ENCODE assay signal across 13 cellular contexts in the genomic region with DNA sequence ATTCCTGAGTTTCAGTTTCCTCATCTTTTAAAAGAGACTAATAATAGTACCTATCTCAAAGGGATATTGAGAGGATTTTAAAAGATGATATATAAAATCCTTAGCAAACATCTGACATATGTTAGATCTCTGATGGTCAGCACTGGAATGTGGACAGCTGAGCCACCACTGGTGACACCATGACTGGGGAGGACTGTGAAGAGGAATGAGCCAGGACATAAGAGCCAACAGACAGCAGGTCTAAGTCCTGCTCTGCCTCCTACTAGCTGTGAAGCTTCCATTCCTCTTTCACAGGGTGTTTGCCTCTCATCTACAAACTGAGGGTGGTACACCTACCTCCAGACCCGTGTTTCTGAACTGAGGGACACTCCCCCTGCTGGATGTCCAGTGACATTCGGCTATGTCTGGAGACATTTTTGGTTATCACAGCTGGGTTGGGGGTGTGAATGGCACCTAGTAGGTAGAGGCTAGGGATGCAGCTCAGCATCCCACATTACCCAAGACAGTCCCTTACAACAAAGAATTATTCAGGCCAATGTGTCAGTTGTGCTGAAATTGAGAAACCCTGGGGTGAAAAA.
DNase-seq lines count a peak whose midpoint lies in the region; ATAC-seq and TF ChIP-seq lines count a peak whose summit lies in the region.
"Had no signal": no experiment of that assay in that cellular context is flagged by ENCODE, and none has a peak within 500 bp of the region (broad histone marks: within the 10 kb centered on the region; RNA-seq: fewer than 3 reads in every experiment).

No MANE protein-coding gene starts in this region.

- H3K27me3 Mint-ChIP-seq in T-helper 17 cell, result no peaks in the 10 kb centered on the region

- H3K4me3 ChIP-seq in GM12875 (ENCODE audit: low read depth, low read length), result no peak overlapping the region
- no peak overlapping the region for H3K4me3 ChIP-seq in fibroblast of villous mesenchyme (ENCODE audit: low read depth, low read length)
- no peak overlapping the region for H3K4me3 ChIP-seq in stomach
- H3K4me3 ChIP-seq: heart right ventricle, sigmoid colon had no signal

- H3K27me3 ChIP-seq in stomach, result peaks cover 0 to 3% (median 0%) of the 10 kb centered on the region in 3 donors
- H3K27me3 ChIP-seq: sigmoid colon had no signal

- TF ChIP-seq CTCF in C4-2B (conservative IDR thresholded peaks at IDR 0.05) (peak; percentile 27), GM12875 (IDR thresholded peaks at IDR 0.05; ENCODE audit: borderline replicate concordance, insufficient read depth, low read depth, low read length) (peak; percentile 33; the same call in 1 of the 2 replicates), fibroblast of villous mesenchyme (IDR thresholded peaks at IDR 0.05; ENCODE audit: insufficient read depth, low read depth, low read length) (peak; percentile 35), stomach (IDR thresholded peaks at IDR 0.05) (no peak)

- peak; percentile 16 for DNase-seq in OCI-M1 (lab: John Stamatoyannopoulos, UW)
- no peak for DNase-seq in fibroblast of villous mesenchyme (ENCODE audit: low read depth)
- no peak for DNase-seq in stomach
- DNase-seq in T-helper 17 cell, result no peak
- DNase-seq: mesenchymal stem cell, NCI-H510A, sigmoid colon had no signal

- H3K27ac ChIP-seq in C4-2B, result no peak overlapping the region
- no peak overlapping the region for H3K27ac ChIP-seq in stomach
- H3K27ac ChIP-seq: heart right ventricle, sigmoid colon had no signal

- H3K4me1 ChIP-seq in stomach, result peaks cover 0 to 6% (median 2%) of the 10 kb centered on the region in 4 donors
- H3K4me1 ChIP-seq: sigmoid colon had no signal

- 57 to 70% (median 62%) methylated on average over 2 of the region's 2 CpGs; no CpG with 5 or more reads in 1 of the 5 donors for WGBS in stomach, 5 donors

- peaks cover 2% of the 10 kb centered on the region for H3K36me3 Mint-ChIP-seq in T-helper 17 cell (ENCODE audit: low read depth)

- peaks cover 19% of the 10 kb centered on the region for H3K4me1 Mint-ChIP-seq in T-helper 17 cell

- no peak overlapping the region for H3K4me3 Mint-ChIP-seq in T-helper 17 cell
- H3K4me3 Mint-ChIP-seq: T-helper 2 cell treated with Interferon-gamma antibody and Interleukin-4, amounts not matched to agents 5 μg/mL and 100 μg/mL, for 36 hours had no signal

- H3K27ac Mint-ChIP-seq in T-helper 17 cell, result no peak overlapping the region
- H3K27ac Mint-ChIP-seq: T-helper 2 cell treated with Interferon-gamma antibody and Interleukin-4, amounts not matched to agents 5 μg/mL and 100 μg/mL, for 36 hours had no signal

- H3K36me3 ChIP-seq in stomach, result no peaks in the 10 kb centered on the region
- H3K36me3 ChIP-seq: heart right ventricle, sigmoid colon had no signal

- no peak for ATAC-seq in activated CD4-positive, CD25-positive, alpha-beta regulatory T cell treated with anti-CD3 and anti-CD28 coated beads, Interleukin-2, amount 50 U/mL, for 24 hours
- ATAC-seq in GM21723 (IDR thresholded peaks at IDR 0.05; ENCODE audit: unreplicated experiment) (no peak), T-helper 17 cell (no peak)

- TF ChIP-seq POLR2A in stomach (IDR thresholded peaks at IDR 0.05), result no peak

- H3K9me3 ChIP-seq in stomach (peaks cover 0 to 7% (median 2%) of the 10 kb centered on the region in 4 donors), T-helper 17 cell (ENCODE audit: control insufficient read depth, low read length, poor library complexity, severe bottlenecking) (no peaks in the 10 kb centered on the region)
- H3K9me3 ChIP-seq: sigmoid colon had no signal

- TF ChIP-seq EP300 in stomach (IDR thresholded peaks at IDR 0.05), result no peak

- intact Hi-C loops in stomach (cut with DNase I; ENCODE audit: low total_unique reads), result no loop called here

Comparison
In these comparisons a context has a peak if more than half of its experiments do, and no peak if none do; other contexts are left out.
1. CTCF ChIP-seq: peak in C4-2B (single experiment), GM12875 (single experiment) and fibroblast of villous mesenchyme (single experiment); none in stomach (0 of 7).